1 cellular context compared by ENCODE assay signal in the genomic region with DNA sequence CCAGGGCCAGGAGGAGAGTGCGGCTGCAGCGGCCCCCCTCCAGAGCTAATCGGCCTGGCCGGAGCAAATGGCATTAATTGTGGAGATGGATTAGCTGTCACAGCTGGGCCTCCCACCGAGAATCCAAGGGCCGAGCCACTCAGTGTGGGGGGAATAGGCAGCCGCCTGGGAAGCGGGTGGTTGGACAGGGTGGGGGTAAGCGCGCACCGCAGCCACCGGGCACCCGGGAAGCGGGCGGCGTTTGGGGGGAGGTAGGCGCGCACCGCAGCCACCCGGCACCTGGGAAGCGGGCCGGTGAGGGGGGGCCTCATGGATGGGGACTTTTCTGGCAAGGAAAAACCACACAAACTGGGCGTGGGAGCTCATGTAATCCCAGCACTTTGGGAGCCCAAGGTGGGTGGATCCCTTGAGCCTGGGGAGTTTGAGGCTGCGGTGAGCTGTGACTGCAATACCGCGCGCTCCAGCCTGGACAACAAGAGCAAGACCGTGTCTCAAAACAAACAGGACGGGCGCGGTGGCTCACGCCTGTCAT.
TF ChIP-seq lines count a peak whose summit lies in the region.

No MANE protein-coding gene starts in this region.

TF ChIP-seq in IMR-90, 13 proteins besides CTCF, POLR2A, EP300 and RAD21:
- no peak for TF ChIP-seq CHD1 (IDR thresholded peaks at IDR 0.05; ENCODE audit: low read depth, low read length)
- TF ChIP-seq MXI1 (IDR thresholded peaks at IDR 0.05; ENCODE audit: borderline replicate concordance, low read depth, low read length): no peak
- no peak for TF ChIP-seq MAFK (IDR thresholded peaks at IDR 0.05; ENCODE audit: low read depth, low read length)
- no peak for TF ChIP-seq FOS (IDR thresholded peaks at IDR 0.05; ENCODE audit: low read depth, low read length)
- no peak for TF ChIP-seq SMC3 (IDR thresholded peaks at IDR 0.05; ENCODE audit: low read depth, low read length)
- TF ChIP-seq USF2 (IDR thresholded peaks at IDR 0.05; ENCODE audit: low read depth, low read length): no peak
- no peak for TF ChIP-seq BHLHE40 (IDR thresholded peaks at IDR 0.05; ENCODE audit: low read depth, low read length)
- TF ChIP-seq RFX5 (IDR thresholded peaks at IDR 0.05; ENCODE audit: low read depth, low read length): no peak
- no peak for TF ChIP-seq CEBPB (IDR thresholded peaks at IDR 0.05; ENCODE audit: low read depth, low read length)
- no peak for TF ChIP-seq RCOR1 (IDR thresholded peaks at IDR 0.05; ENCODE audit: insufficient replicate concordance, low read length)
- TF ChIP-seq NFE2L2 (IDR thresholded peaks at IDR 0.05; ENCODE audit: low read depth, low read length): no peak
- no peak for TF ChIP-seq ELK1 (IDR thresholded peaks at IDR 0.05; ENCODE audit: borderline replicate concordance, low read depth, low read length)
- no peak for TF ChIP-seq MAZ (IDR thresholded peaks at IDR 0.05; ENCODE audit: borderline replicate concordance, low read depth, low read length)
